ENCODE assay signal across 8 cellular contexts in the genomic region with DNA sequence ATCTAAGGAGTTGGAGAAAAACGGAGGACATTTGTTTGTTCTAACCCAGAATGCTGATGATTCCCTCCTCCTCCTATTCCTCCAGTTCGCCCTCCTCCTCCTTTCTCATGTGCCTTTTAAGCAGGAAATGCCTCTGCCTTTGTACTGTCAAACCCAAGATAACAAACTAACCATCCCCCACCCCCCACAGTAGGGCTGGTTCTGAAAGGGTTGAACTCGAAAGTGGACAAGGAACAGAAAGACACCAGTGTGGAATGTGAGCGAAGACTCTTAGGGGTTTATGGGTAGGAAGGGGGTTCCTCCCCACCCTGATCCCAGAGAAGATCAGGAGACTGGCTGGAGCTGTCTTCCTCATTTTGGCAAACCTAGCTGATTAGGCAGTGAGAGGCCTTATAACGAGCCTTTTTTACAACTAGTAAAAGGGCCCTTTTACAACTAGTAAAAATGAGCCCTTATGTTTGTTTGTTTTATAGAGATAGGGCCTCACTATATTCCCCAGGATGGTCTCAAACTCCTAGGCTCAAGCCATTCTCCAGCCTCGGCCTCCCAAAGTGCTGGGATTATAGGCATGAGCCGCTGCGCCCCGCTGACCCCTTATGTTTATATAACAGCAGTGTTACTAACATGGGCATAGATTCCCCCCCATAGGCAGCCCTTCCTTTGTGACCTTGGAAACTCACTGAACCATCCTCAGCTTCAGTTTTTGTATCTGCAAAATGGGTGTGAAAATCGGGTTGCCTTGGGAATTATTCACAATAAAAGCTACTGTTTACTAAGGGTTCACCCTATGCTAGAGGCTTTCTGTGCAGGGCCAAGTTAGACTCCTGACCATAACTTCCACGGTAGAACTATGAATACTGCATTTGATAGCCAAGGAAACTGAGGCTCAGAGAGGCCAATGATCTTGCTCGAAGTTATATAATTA. TPM values are rescaled to one million over a fixed set of nuclear protein-coding genes. Genes with fewer than 3 reads are reported as not detected.
DNase-seq lines count a peak whose midpoint lies in the region; ATAC-seq, FAIRE-seq and TF ChIP-seq lines count a peak whose summit lies in the region.

No MANE protein-coding gene starts in this region.

- H3K9ac ChIP-seq in HepG2 (ENCODE audit: insufficient read depth, low read depth, low read length) (peak overlapping the region; percentile 82), stomach smooth muscle (ENCODE audit: low read length in 2 of 2) (peak overlapping the region; percentile 71 to 74)

- in situ Hi-C loops in HepG2 (cut with HindIII; ENCODE audit: extremely low pct_ligation_motif_present, low pct_unique_long_range_greater_than_20kb), result loop anchor here (10.0 kb wide), 4 partner anchors 69 to 379 kb away; partner anchors contain the start of gene RBL2

- H3K9me3 ChIP-seq in A549, result no peaks in the 10 kb centered on the region
- no peaks in the 10 kb centered on the region for H3K9me3 ChIP-seq in RWPE2 (ENCODE audit: severe bottlenecking)
- H3K9me3 ChIP-seq in HepG2 (ENCODE audit: low read length), result no peaks in the 10 kb centered on the region
- H3K9me3 ChIP-seq in stomach smooth muscle (ENCODE audit: control insufficient read depth in 2 of 2, low read length in 2 of 2), result no peaks in the 10 kb centered on the region

- 44% methylated on average over 12 of the region's 12 CpGs for WGBS in A549 (ENCODE audit: missing lambda C conversion rate)
- WGBS in HepG2 (ENCODE audit: low lambda C conversion rate), result 6% methylated on average over 12 of the region's 12 CpGs

- H3K4me1 ChIP-seq in A549 (peaks cover 53% of the 10 kb centered on the region), RWPE2 (ENCODE audit: insufficient read depth, poor library complexity, severe bottlenecking) (peaks cover 21% of the 10 kb centered on the region), HepG2 (ENCODE audit: insufficient read depth, low read length) (peaks cover 83% of the 10 kb centered on the region), stomach smooth muscle (ENCODE audit: control insufficient read depth, insufficient read depth, low read length) (peaks cover 23% of the 10 kb centered on the region)

- no peaks in the 10 kb centered on the region for H4K20me1 ChIP-seq in HepG2 (ENCODE audit: insufficient read depth, low read length)

- H3K4me3 ChIP-seq in A549 (peak overlapping the region; percentile 53), RWPE2 (ENCODE audit: severe bottlenecking) (peak overlapping the region; percentile 57), HepG2 (replicated peaks in 1 of 3; ENCODE audit: insufficient read depth in 1 of 3, low read depth in 2 of 3, low read length in 3 of 3) (peak overlapping the region; percentile 73 to 88 (median 76)), stomach smooth muscle (ENCODE audit: low read length in 2 of 2) (peak overlapping the region; percentile 69 to 85)

- TF ChIP-seq RAD21 in A549 (conservative IDR thresholded peaks at IDR 0.05 in 1 of 2, IDR thresholded peaks at IDR 0.05 in 1 of 2), result no peak
- TF ChIP-seq RAD21 in HepG2 (CRISPR knock-in tag; IDR thresholded peaks at IDR 0.05), result no peak

- ATAC-seq in A549, result peak; percentile 2 to 4; a peak in 3 of 6 replicates
- ATAC-seq in RWPE2 (ENCODE audit: low read depth), result no peak
- peak; percentile 13 for ATAC-seq in HepG2
- ATAC-seq in GM19324 (IDR thresholded peaks at IDR 0.05; ENCODE audit: low FRiP score, unreplicated experiment), result no peak

- TF ChIP-seq CTCF in A549 (IDR thresholded peaks at IDR 0.05), result no peak
- no peak for TF ChIP-seq CTCF in RWPE2 (IDR thresholded peaks at IDR 0.05; ENCODE audit: poor library complexity, severe bottlenecking)
- no peak for TF ChIP-seq CTCF in HepG2 (CRISPR knock-in tag; IDR thresholded peaks at IDR 0.05)

- H3K4me2 ChIP-seq in A549 (peak overlapping the region; percentile 92), HepG2 (ENCODE audit: low read depth, low read length) (peak overlapping the region; percentile 93)

- FAIRE-seq in A549 (lab: Jason Lieb, UNC) (no peak), GM12891 (lab: Jason Lieb, UNC) (no peak), HepG2 (lab: Jason Lieb, UNC) (peak; percentile 47)

- peak overlapping the region; percentile 96 to 98 for H3K27ac ChIP-seq in A549
- peak overlapping the region; percentile 93 for H3K27ac ChIP-seq in RWPE2 (ENCODE audit: poor library complexity, severe bottlenecking)
- H3K27ac ChIP-seq in cingulate gyrus (ENCODE audit: low read depth, low read length), result peak overlapping the region; percentile 79
- peak overlapping the region; percentile 85 for H3K27ac ChIP-seq in HepG2 (ENCODE audit: extremely low read length, insufficient read depth, low read length)
- H3K27ac ChIP-seq in stomach smooth muscle (ENCODE audit: low read length), result peak overlapping the region; percentile 62

- no peak overlapping the region for H2AFZ ChIP-seq in HepG2 (ENCODE audit: low read length)

- H3K36me3 ChIP-seq in RWPE2 (ENCODE audit: low read depth) (no peaks in the 10 kb centered on the region), HepG2 (replicated peaks in 1 of 2; ENCODE audit: control insufficient read depth in 1 of 2, insufficient read depth in 2 of 2, low read length in 2 of 2) (no peaks in the 10 kb centered on the region), stomach smooth muscle (ENCODE audit: control insufficient read depth in 2 of 2, insufficient read depth in 2 of 2, low read length in 2 of 2) (no peaks in the 10 kb centered on the region)

- CTCF ChIA-PET in A549 (lab: Yijun Ruan, JAX), result interaction anchor here (0.6 to 5.2 kb wide), 39 partner anchors 9 to 381 kb away, joined by 3 to 49 read pairs (median 5); no protein-coding TSS in a partner anchor
- CTCF ChIA-PET in HepG2 (lab: Yijun Ruan, JAX; ENCODE audit: low intra/inter-chr PET ratio, low total read pairs), result interaction anchor here (1.0 to 2.2 kb wide), 5 partner anchors 74 to 152 kb away, joined by 3 to 23 read pairs (median 8); no protein-coding TSS in a partner anchor

- H3K79me2 ChIP-seq in HepG2 (ENCODE audit: insufficient read depth, low read length), result peaks cover 50% of the 10 kb centered on the region

- BruUV-seq in HepG2 (replicated peaks; lab: Mats Ljungman, UMichigan), result TSS peak; percentile 53

- no peaks in the 10 kb centered on the region for H3K27me3 ChIP-seq in RWPE2 (ENCODE audit: insufficient read depth, poor library complexity, severe bottlenecking)
- H3K27me3 ChIP-seq in HepG2 (ENCODE audit: control insufficient read depth in 1 of 2, insufficient read depth in 2 of 2, low read length in 2 of 2), result no peaks in the 10 kb centered on the region; a peak in 1 of 5 replicates
- H3K27me3 ChIP-seq in stomach smooth muscle (ENCODE audit: control insufficient read depth in 1 of 2, insufficient read depth in 2 of 2, low read length in 2 of 2), result no peaks in the 10 kb centered on the region

- no peak for TF ChIP-seq EP300 in A549 (IDR thresholded peaks at IDR 0.05)
- TF ChIP-seq EP300 in HepG2 (IDR thresholded peaks at IDR 0.05; ENCODE audit: low read depth in 2 of 2, low read length in 2 of 2), result no peak
- no peak for TF ChIP-seq EP300 in HepG2 (CRISPR knock-in tag; IDR thresholded peaks at IDR 0.05; ENCODE audit: borderline replicate concordance)

- TF ChIP-seq POLR2A in A549 (IDR thresholded peaks at IDR 0.05; ENCODE audit: low read length) (no peak), GM12891 (IDR thresholded peaks at IDR 0.05; ENCODE audit: low read depth, low read length) (no peak), HepG2 (IDR thresholded peaks at IDR 0.05; ENCODE audit: insufficient read depth in 1 of 2, low read depth in 2 of 2, low read length in 2 of 2) (no peak)

- DNase-seq in A549 (ENCODE audit: low read depth in 1 of 2, low spot score in 1 of 2), result peak; percentile 25 to 51
- DNase-seq in GM12891 (ENCODE audit: insufficient read length, low spot score), result no peak
- no peak for DNase-seq in RWPE2 (ENCODE audit: low spot score)
- DNase-seq in HepG2 (ENCODE audit: low spot score), result peak; percentile 70
- no peak for DNase-seq in NCI-H146 treated with DMSO at 0.1 percent for 48 hours (lab: John Stamatoyannopoulos, UW; ENCODE audit: unreplicated experiment)

- intact Hi-C loops in HepG2 (cut with micrococcal nuclease; ENCODE audit: unreplicated experiment), result loop anchor here (1.0 to 10.0 kb wide), 7 partner anchors 43 to 459 kb away; no protein-coding TSS in a partner anchor

- POLR2A ChIA-PET in A549 (lab: Yijun Ruan, JAX) (interaction anchor here (1.0 to 2.2 kb wide), 7 partner anchors 24 to 227 kb away, joined by 3 to 21 read pairs (median 10); no protein-coding TSS in a partner anchor), HepG2 (lab: Yijun Ruan, JAX) (interaction anchor here (0.9 to 5.5 kb wide), 8 partner anchors 13 to 563 kb away, joined by 3 to 26 read pairs (median 3); partner anchors contain the start of gene AKTIP)

RNA-seq across cellular contexts. Expression of gene CHD9, which starts 1.1 kb away (rescaled TPM):
- 44.9 and 51.6 TPM in 2 replicates for polyA plus RNA-seq in A549 (2011; rRNA removed)
- 5.3 and 5.4 TPM in 2 replicates for polyA plus RNA-seq in A549 (2012; cell fraction: cytosol; rRNA removed)
- polyA plus RNA-seq in A549 (2012; cell fraction: nucleus; rRNA removed), result 4.7 and 5.5 TPM in 2 replicates
- polyA plus RNA-seq in A549 (2017; fragmentation: RNase III; extraction: RNeasy Plus Mini Kit Qiagen cat#74134 plus additional on column Dnase treatment), result 16.2 to 17.9 TPM (median 17.8 TPM) in 3 replicates
- polyA minus RNA-seq in A549 (2011; rRNA and poly(A)+ RNA removed), result 61.4 and 65.6 TPM in 2 replicates
- 26.8 TPM for polyA plus RNA-seq in GM12891 (2012; ENCODE audit: low read depth, missing spikeins)
- 27.7 and 31.0 TPM in 2 replicates for total RNA-seq in HepG2 (2016; rRNA removed; fragmentation: Illumina TruSeq; extraction: Trizol)
- total RNA-seq in HepG2 (2016; cell fraction: cytosol; rRNA removed; fragmentation: Illumina TruSeq; extraction: Trizol; ENCODE audit: low read depth), result 27.5 and 34.1 TPM in 2 replicates
- 24.3 and 27.8 TPM in 2 replicates for total RNA-seq in HepG2 (2016; cell fraction: insoluble cytoplasmic fraction; rRNA removed; fragmentation: Illumina TruSeq; extraction: Trizol)
- total RNA-seq in HepG2 (2016; cell fraction: membrane; rRNA removed; fragmentation: Illumina TruSeq; extraction: Trizol), result 36.3 and 42.8 TPM in 2 replicates
- 59.7 and 62.9 TPM in 2 replicates for total RNA-seq in HepG2 (2016; cell fraction: nucleus; rRNA removed; fragmentation: Illumina TruSeq; extraction: Trizol)
- polyA plus RNA-seq in HepG2 (2011; rRNA removed), result 15.6 and 23.4 TPM in 2 replicates
- polyA plus RNA-seq in HepG2 (2011; cell fraction: cytosol; rRNA removed), result 4.6 and 8.3 TPM in 2 replicates
- 14.2 and 15.9 TPM in 2 replicates for polyA plus RNA-seq in HepG2 (2011; cell fraction: nucleus; rRNA removed)
- polyA plus RNA-seq in HepG2 (2012), result 12.6 and 14.0 TPM in 2 replicates
- polyA plus RNA-seq in HepG2 (2016; cell fraction: cytosol; fragmentation: Illumina TruSeq; extraction: Trizol; ENCODE audit: low read depth), result 3.8 and 4.6 TPM in 2 replicates
- polyA plus RNA-seq in HepG2 (2016; cell fraction: insoluble cytoplasmic fraction; fragmentation: Illumina TruSeq; extraction: Trizol; ENCODE audit: low read depth), result 13.8 and 14.0 TPM in 2 replicates
- 4.5 and 4.8 TPM in 2 replicates for polyA plus RNA-seq in HepG2 (2016; cell fraction: membrane; fragmentation: Illumina TruSeq; extraction: Trizol; ENCODE audit: low read depth)
- 28.9 and 31.3 TPM in 2 replicates for polyA plus RNA-seq in HepG2 (2016; cell fraction: nucleus; fragmentation: Illumina TruSeq; extraction: Trizol; ENCODE audit: insufficient read depth, low read depth)
- polyA minus RNA-seq in HepG2 (2011; rRNA and poly(A)+ RNA removed; ENCODE audit: low replicate concordance), result 41.1 and 58.0 TPM in 2 replicates
- 25.3 and 26.6 TPM in 2 replicates for polyA minus RNA-seq in HepG2 (2011; cell fraction: cytosol; rRNA and poly(A)+ RNA removed)
- 164 and 186 TPM in 2 replicates for polyA minus RNA-seq in HepG2 (2011; cell fraction: nucleus; rRNA and poly(A)+ RNA removed)

RNA-seq across cellular contexts. Expression of gene CHD9NB, which starts 3.2 kb away (rescaled TPM):
- polyA plus RNA-seq in A549 (2011; rRNA removed), result 2.0 and 2.6 TPM in 2 replicates
- polyA plus RNA-seq in A549 (2012; cell fraction: cytosol; rRNA removed), result 0.98 and 1.3 TPM in 2 replicates
- polyA plus RNA-seq in A549 (2012; cell fraction: nucleus; rRNA removed), result 0.53 and 0.72 TPM in 2 replicates
- 2.8 to 3.4 TPM (median 3.0 TPM) in 3 replicates for polyA plus RNA-seq in A549 (2017; fragmentation: RNase III; extraction: RNeasy Plus Mini Kit Qiagen cat#74134 plus additional on column Dnase treatment)
- 5.0 and 6.3 TPM in 2 replicates for polyA minus RNA-seq in A549 (2011; rRNA and poly(A)+ RNA removed)
- 1.2 TPM for polyA plus RNA-seq in GM12891 (2012; ENCODE audit: low read depth, missing spikeins)
- total RNA-seq in HepG2 (2016; rRNA removed; fragmentation: Illumina TruSeq; extraction: Trizol), result 0.18 and 0.34 TPM in 2 replicates
- 0.18 and 0.30 TPM in 2 replicates for total RNA-seq in HepG2 (2016; cell fraction: cytosol; rRNA removed; fragmentation: Illumina TruSeq; extraction: Trizol; ENCODE audit: low read depth)
- total RNA-seq in HepG2 (2016; cell fraction: insoluble cytoplasmic fraction; rRNA removed; fragmentation: Illumina TruSeq; extraction: Trizol), result 0.39 and 0.67 TPM in 2 replicates
- 0.46 and 0.55 TPM in 2 replicates for total RNA-seq in HepG2 (2016; cell fraction: membrane; rRNA removed; fragmentation: Illumina TruSeq; extraction: Trizol)
- total RNA-seq in HepG2 (2016; cell fraction: nucleus; rRNA removed; fragmentation: Illumina TruSeq; extraction: Trizol), result 0.59 and 0.72 TPM in 2 replicates
- polyA plus RNA-seq in HepG2 (2011; rRNA removed), result 0.05 and 0.17 TPM in 2 replicates
- polyA plus RNA-seq in HepG2 (2011; cell fraction: cytosol; rRNA removed), result 0.10 and 0.13 TPM in 2 replicates
- 0.55 and 0.87 TPM in 2 replicates for polyA plus RNA-seq in HepG2 (2011; cell fraction: nucleus; rRNA removed)
- 0.28 and 0.34 TPM in 2 replicates for polyA plus RNA-seq in HepG2 (2012)
- 0.19 and 0.37 TPM in 2 replicates for polyA plus RNA-seq in HepG2 (2016; cell fraction: cytosol; fragmentation: Illumina TruSeq; extraction: Trizol; ENCODE audit: low read depth)
- polyA plus RNA-seq in HepG2 (2016; cell fraction: insoluble cytoplasmic fraction; fragmentation: Illumina TruSeq; extraction: Trizol; ENCODE audit: low read depth), result 0.37 and 0.45 TPM in 2 replicates
- polyA plus RNA-seq in HepG2 (2016; cell fraction: membrane; fragmentation: Illumina TruSeq; extraction: Trizol; ENCODE audit: low read depth), result 0.31 and 0.35 TPM in 2 replicates
- polyA plus RNA-seq in HepG2 (2016; cell fraction: nucleus; fragmentation: Illumina TruSeq; extraction: Trizol; ENCODE audit: insufficient read depth, low read depth), result 0.37 and 0.73 TPM in 2 replicates
- 0.46 and 0.47 TPM in 2 replicates for polyA minus RNA-seq in HepG2 (2011; rRNA and poly(A)+ RNA removed; ENCODE audit: low replicate concordance)
- not detected in 2 replicates for polyA minus RNA-seq in HepG2 (2011; cell fraction: cytosol; rRNA and poly(A)+ RNA removed)
- polyA minus RNA-seq in HepG2 (2011; cell fraction: nucleus; rRNA and poly(A)+ RNA removed), result 1.2 and 3.3 TPM in 2 replicates

Comparison
In these comparisons a context has a peak if more than half of its experiments do, and no peak if none do; other contexts are left out.
1. ATAC-seq: peak in A549 (2 of 2) and HepG2 (single experiment); none in RWPE2 (single experiment) and GM19324 (single experiment).
2. DNase-seq: peak in A549 (2 of 2) and HepG2 (single experiment); none in GM12891 (single experiment), RWPE2 (single experiment) and NCI-H146 treated with DMSO at 0.1 percent for 48 hours (single experiment).
3. Of the 38 proteins assayed by ChIP-seq in both HepG2 and A549: peak only in HepG2: CHD4, ESRRA, HDAC2, KDM1A, KDM5A and SMC3; only in A549: none; in both: none; in neither: 32.
4. Peak in every context shown above with its lines, with median percentiles within 50 percentile points of each other: H3K27ac ChIP-seq and H3K4me3 ChIP-seq.